In the genomic region with DNA sequence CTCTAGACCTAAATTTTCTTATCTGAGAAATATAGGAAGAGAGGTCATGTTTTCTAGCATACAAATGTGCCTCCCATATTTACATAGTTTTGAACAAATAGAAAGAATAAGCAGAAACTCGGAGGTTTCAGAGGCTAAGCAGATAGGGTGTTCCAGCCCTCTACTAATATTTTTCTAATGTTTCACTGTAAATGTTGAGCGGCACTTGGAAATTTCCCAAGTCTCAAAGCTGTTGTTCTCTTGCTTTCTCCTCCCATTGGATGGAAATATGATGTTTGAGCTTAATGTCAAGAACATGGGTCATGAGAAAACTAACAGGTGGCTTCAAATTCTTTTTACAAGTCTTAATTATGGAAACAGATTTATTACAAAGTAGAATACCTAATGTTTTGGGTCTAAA, we compare ENCODE assay signal across 25 cellular contexts. TPM values are rescaled to one million over a fixed set of nuclear protein-coding genes. Genes with fewer than 3 reads are reported as not detected.
"Had no signal": no experiment of that assay in that cellular context is flagged by ENCODE, and none has a peak within 500 bp of the region (broad histone marks: within the 10 kb centered on the region; RNA-seq: fewer than 3 reads in every experiment).

No MANE protein-coding gene starts in this region.

- DNase-seq: KBM-7, MV-4-11, NCI-H1048, NCI-H1105, NCI-H1417, NCI-H1436 treated with DMSO at 0.1 percent for 48 hours, NCI-H1694, NCI-H187 treated with DMSO at 0.1 percent for 48 hours, NCI-H2029 treated with DMSO at 0.1 percent for 48 hours, NCI-H2171 treated with DMSO at 0.1 percent for 48 hours, NCI-H345, NCI-H446 treated with DMSO at 0.1 percent for 48 hours, NCI-H510A treated with DMSO at 0.1 percent for 48 hours, NCI-H526, NCI-H82, SHP77, SK-N-SH, SW 1271, T-cell had no signal

- ATAC-seq: T-cell had no signal

- H3K4me2 ChIP-seq: SK-N-SH had no signal

- H3K9me3 ChIP-seq: SK-N-SH had no signal

- H3K9me2 ChIP-seq: SK-N-SH had no signal

- FAIRE-seq: HTR-8/SVneo had no signal

- H3K27ac ChIP-seq: HL-60, RWPE1 had no signal

- H3K9ac ChIP-seq: SK-N-SH had no signal

RNA-seq across cellular contexts. Expression of a gene that starts 5.1 kb away (rescaled TPM):
- total RNA-seq: LHCN-M2 had no signal
- polyA plus RNA-seq: SK-N-SH had no signal

RNA-seq across cellular contexts. Expression of a gene that starts 43.8 kb away (rescaled TPM):
- total RNA-seq: MCF 10A had no signal

RNA-seq across cellular contexts. Expression of a gene that starts 52.2 kb away (rescaled TPM):
- total RNA-seq: LHCN-M2, MCF 10A, SK-MEL-5 had no signal
- polyA plus RNA-seq: SK-N-SH had no signal
